ENCODE assay signal across 16 cellular contexts in the genomic region with DNA sequence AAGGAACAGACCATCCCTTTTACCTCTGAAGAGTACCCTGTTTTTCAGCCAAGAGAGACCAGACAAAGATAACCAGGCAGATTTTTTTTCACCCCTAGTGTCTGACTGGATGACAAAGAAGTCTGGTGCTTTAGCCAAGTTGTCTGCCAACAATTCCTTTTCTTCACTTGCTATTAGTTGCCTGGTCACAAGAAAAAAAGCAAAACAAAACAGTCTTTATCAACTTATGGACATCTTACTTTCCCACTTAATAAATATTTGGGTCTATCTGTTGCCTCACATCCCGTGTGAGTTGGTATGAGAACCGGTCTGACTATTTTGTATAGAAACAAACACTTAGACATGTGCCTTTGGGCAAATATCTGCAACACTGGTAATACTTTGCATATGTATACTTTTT.
DNase-seq lines count a peak whose midpoint lies in the region; ATAC-seq and TF ChIP-seq lines count a peak whose summit lies in the region.
"Had no signal": no experiment of that assay in that cellular context is flagged by ENCODE, and none has a peak within 500 bp of the region (broad histone marks: within the 10 kb centered on the region; RNA-seq: fewer than 3 reads in every experiment).

No MANE protein-coding gene starts in this region.

- POLR2A ChIA-PET in BJ (lab: Charles Lee) = no interaction called here

- ATAC-seq in HG03520 (IDR thresholded peaks at IDR 0.05; ENCODE audit: unreplicated experiment) = no peak
- ATAC-seq: esophagus mucosa, GM12878, left lung had no signal

- H3K4me3 ChIP-seq in BJ (ENCODE audit: low read depth, low read length) (no peak overlapping the region), epithelial cell of esophagus (ENCODE audit: low read length) (no peak overlapping the region)
- H3K4me3 ChIP-seq: GM12878, left lung, stomach had no signal

- H3K27me3 ChIP-seq in BJ (ENCODE audit: control insufficient read depth, insufficient read depth, low read length) = no peaks in the 10 kb centered on the region
- H3K27me3 ChIP-seq: left lung, stomach had no signal

- H3K9me3 Mint-ChIP-seq in osteocyte (ENCODE audit: unreplicated experiment) = no peaks in the 10 kb centered on the region

- H3K27me3 Mint-ChIP-seq in osteocyte (ENCODE audit: unreplicated experiment) = no peaks in the 10 kb centered on the region

- no peaks in the 10 kb centered on the region for H3K36me3 Mint-ChIP-seq in osteocyte (ENCODE audit: unreplicated experiment)

- CTCF ChIA-PET in BJ (lab: Yijun Ruan, JAX) = no interaction called here

- DNase-seq in BJ (ENCODE audit: low read depth) = peak; percentile 87
- peak; percentile 33 for DNase-seq in NCI-H526 treated with DMSO at 0.1 percent for 48 hours (lab: John Stamatoyannopoulos, UW)
- peak; percentile 77 for DNase-seq in epithelial cell of esophagus (ENCODE audit: low read depth)
- DNase-seq in osteocyte (ENCODE audit: extremely low spot score, unreplicated experiment) = no peak
- no peak for DNase-seq in NCI-H345 treated with DMSO at 0.1 percent for 48 hours (lab: John Stamatoyannopoulos, UW; ENCODE audit: unreplicated experiment)
- DNase-seq in stimulated activated naive CD4-positive, alpha-beta T cell (lab: John Stamatoyannopoulos, UW) = no peak
- DNase-seq in medulla oblongata (ENCODE audit: extremely low spot score) = no peak
- DNase-seq: dermis blood vessel endothelial cell, left lung, NCI-H146, NCI-H510A, posterior cingulate gyrus, stomach had no signal

- no peak overlapping the region for H3K4me3 Mint-ChIP-seq in osteocyte (ENCODE audit: unreplicated experiment)

- H3K27ac Mint-ChIP-seq in osteocyte (ENCODE audit: unreplicated experiment) = peak overlapping the region; percentile 91

- no peak for TF ChIP-seq CTCF in BJ (IDR thresholded peaks at IDR 0.05; ENCODE audit: insufficient read depth, low read depth, low read length)
- TF ChIP-seq CTCF in epithelial cell of esophagus (IDR thresholded peaks at IDR 0.05; ENCODE audit: insufficient read depth, low read depth, low read length, missing control alignments) = no peak
- TF ChIP-seq CTCF in osteocyte (IDR thresholded peaks at IDR 0.05) = no peak

- peaks cover 34% of the 10 kb centered on the region for H3K4me1 Mint-ChIP-seq in osteocyte (ENCODE audit: unreplicated experiment)

- no peaks in the 10 kb centered on the region for H3K36me3 ChIP-seq in BJ (ENCODE audit: control insufficient read depth, insufficient read depth, low read length)
- H3K36me3 ChIP-seq: left lung, stomach had no signal

Comparison
In these comparisons a context has a peak if more than half of its experiments do, and no peak if none do; other contexts are left out.
1. DNase-seq: peak in BJ (single experiment), NCI-H526 treated with DMSO at 0.1 percent for 48 hours (single experiment) and epithelial cell of esophagus (single experiment); none in osteocyte (single experiment), NCI-H345 treated with DMSO at 0.1 percent for 48 hours (single experiment), stimulated activated naive CD4-positive, alpha-beta T cell (0 of 6) and medulla oblongata (single experiment).